ENCODE assay signal across 15 cellular contexts in genomic region chr6:33988121-33989015, GRCh38.
A peak's percentile ranks its signal among the peaks of the same experiment; 100 is the strongest.
DNase-seq lines count a peak whose midpoint lies in the region; ATAC-seq, FAIRE-seq and TF ChIP-seq lines count a peak whose summit lies in the region.
"Had no signal": no experiment of that assay in that cellular context is flagged by ENCODE, and none has a peak within 500 bp of the region (broad histone marks: within the 10 kb centered on the region; RNA-seq: fewer than 3 reads in every experiment).

No MANE protein-coding gene starts in this region.

- peaks cover 58% of the 10 kb centered on the region for H3K27me3 Mint-ChIP-seq in endodermal cell (ENCODE audit: insufficient read depth)

- 59 to 65% methylated on average over 6 to 14 of the region's 16 CpGs for WGBS in endodermal cell (ENCODE audit: insufficient coverage in 1 of 2, insufficient read length in 1 of 2), 2 experiments
- WGBS in small intestine, 3 donors: 30 to 52% (median 44%) methylated on average over 16 of the region's 16 CpGs

- H3K4me1 ChIP-seq in endodermal cell (ENCODE audit: control insufficient read depth, insufficient read depth, low read length) (peaks cover 23% of the 10 kb centered on the region), small intestine (ENCODE audit: control insufficient read depth in 2 of 2, insufficient read depth in 1 of 2, low read depth in 1 of 2, low read length in 1 of 2) (no peaks in the 10 kb centered on the region)
- H3K4me1 ChIP-seq: uterus had no signal

- no peak overlapping the region for H3K27ac Mint-ChIP-seq in endodermal cell
- H3K27ac Mint-ChIP-seq: activated CD8-positive, alpha-beta T cell treated with anti-CD3 and anti-CD28 coated beads for 36 hours; dendritic cell treated with granulocyte-macrophage colony-stimulating factor and Interleukin-4, amounts not matched to agents 40 ng/mL and 50 ng/mL, for 4 days had no signal

- TF ChIP-seq CTCF in endodermal cell (conservative IDR thresholded peaks at IDR 0.05): no peak

- ATAC-seq in HG02884 (IDR thresholded peaks at IDR 0.05; ENCODE audit: unreplicated experiment): no peak
- ATAC-seq: activated CD8-positive, alpha-beta T cell treated with anti-CD3 and anti-CD28 coated beads for 36 hours; activated naive CD4-positive, alpha-beta T cell treated with anti-CD3 and anti-CD28 coated beads, Interleukin-2, amount 50 U/mL, for 72 hours had no signal

- H3K9me3 ChIP-seq in endodermal cell (ENCODE audit: control insufficient read depth, low read length) (peaks cover 9% of the 10 kb centered on the region), small intestine (ENCODE audit: control insufficient read depth, low read depth) (no peaks in the 10 kb centered on the region)
- H3K9me3 ChIP-seq: uterus had no signal

- no peak for FAIRE-seq in small intestine (lab: Jason Lieb, UNC)
- FAIRE-seq: frontal cortex had no signal

- peak overlapping the region; percentile 21 for H3K4me3 Mint-ChIP-seq in endodermal cell
- H3K4me3 Mint-ChIP-seq: activated CD8-positive, alpha-beta T cell treated with anti-CD3 and anti-CD28 coated beads for 36 hours; dendritic cell treated with granulocyte-macrophage colony-stimulating factor and Interleukin-4, amounts not matched to agents 40 ng/mL and 50 ng/mL, for 4 days had no signal

- H3K4me1 Mint-ChIP-seq in endodermal cell: peaks cover 52% of the 10 kb centered on the region

- DNase-seq in NCI-H1092 (lab: John Stamatoyannopoulos, UW) (peak; percentile 83), NCI-H2171 (lab: John Stamatoyannopoulos, UW) (peak; percentile 88), endodermal cell (peak; percentile 62), small intestine (peak; percentile 8), cerebellum (ENCODE audit: low spot score) (no peak)
- DNase-seq in stimulated activated CD4-positive, alpha-beta T cell treated with anti-CD3 and anti-CD28 coated beads, Interleukin-2, amount 100 ng/mL, for 48 hours: no peak
- DNase-seq: activated CD8-positive, alpha-beta T cell treated with anti-CD3 and anti-CD28 coated beads for 36 hours; DMS 273 treated with DMSO at 0.1 percent for 48 hours; NCI-H524 treated with DMSO at 0.1 percent for 48 hours had no signal

- H3K4me3 ChIP-seq in endodermal cell (ENCODE audit: low read length): no peak overlapping the region
- no peak overlapping the region for H3K4me3 ChIP-seq in small intestine (ENCODE audit: low read depth in 1 of 2, low read length in 2 of 2)
- H3K4me3 ChIP-seq: lung, uterus had no signal

- H3K9ac ChIP-seq in endodermal cell (ENCODE audit: extremely low read depth, low read length, poor library complexity, severe bottlenecking): no peak overlapping the region

- H3K27me3 ChIP-seq in endodermal cell (ENCODE audit: control insufficient read depth, insufficient read depth, low read length, poor library complexity, severe bottlenecking) (peaks cover 23% of the 10 kb centered on the region), small intestine (ENCODE audit: control insufficient read depth in 2 of 2, insufficient read depth in 2 of 2, low read length in 2 of 2) (no peaks in the 10 kb centered on the region)
- H3K27me3 ChIP-seq: uterus had no signal

- H3K27ac ChIP-seq in endodermal cell (ENCODE audit: low read depth, low read length) (peak overlapping the region; percentile 44), small intestine (ENCODE audit: low read depth in 1 of 2, low read length in 1 of 2) (no peak overlapping the region)
- H3K27ac ChIP-seq: uterus had no signal

- peaks cover 8% of the 10 kb centered on the region for H3K9me3 Mint-ChIP-seq in endodermal cell
- H3K9me3 Mint-ChIP-seq: activated CD8-positive, alpha-beta T cell treated with anti-CD3 and anti-CD28 coated beads for 36 hours; activated naive CD4-positive, alpha-beta T cell treated with anti-CD3 and anti-CD28 coated beads, Interleukin-2, amount 50 U/mL, for 72 hours; dendritic cell treated with granulocyte-macrophage colony-stimulating factor and Interleukin-4, amounts not matched to agents 40 ng/mL and 50 ng/mL, for 4 days had no signal

- no peaks in the 10 kb centered on the region for H3K36me3 Mint-ChIP-seq in endodermal cell (ENCODE audit: low read depth)
- H3K36me3 Mint-ChIP-seq: activated naive CD4-positive, alpha-beta T cell treated with anti-CD3 and anti-CD28 coated beads, Interleukin-2, amount 50 U/mL, for 72 hours had no signal

- H3K36me3 ChIP-seq in endodermal cell (ENCODE audit: control insufficient read depth, insufficient read depth, low read length) (no peaks in the 10 kb centered on the region), small intestine (ENCODE audit: control insufficient read depth in 2 of 2, insufficient read depth in 2 of 2, low read length in 2 of 2) (no peaks in the 10 kb centered on the region)
- H3K36me3 ChIP-seq: uterus had no signal

Comparison
In these comparisons a context has a peak if more than half of its experiments do, and no peak if none do; other contexts are left out.
1. DNase-seq: peak in NCI-H1092 (single experiment), NCI-H2171 (single experiment), endodermal cell (single experiment) and small intestine (single experiment); none in cerebellum (single experiment) and stimulated activated CD4-positive, alpha-beta T cell treated with anti-CD3 and anti-CD28 coated beads, Interleukin-2, amount 100 ng/mL, for 48 hours (0 of 2).